8 cellular contexts compared by ENCODE assay signal in genomic region chr17:42311240-42312034, GRCh38. TPM values are rescaled to one million over a fixed set of nuclear protein-coding genes. Genes with fewer than 3 reads are reported as not detected.
DNase-seq lines count a peak whose midpoint lies in the region; ATAC-seq and TF ChIP-seq lines count a peak whose summit lies in the region.

No MANE protein-coding gene starts in this region.

- H3K9me3 Mint-ChIP-seq in activated T-helper 2 cell treated with anti-CD3 and anti-CD28 coated beads, Interferon-gamma antibody, Interleukin-2, Interleukin-4, amounts not matched to agents 10 μg/mL and 5 μg/mL and 100 μg/mL, durations not matched to agents 14 hours and 24 hours and 36 hours, result no peaks in the 10 kb centered on the region

- H2AFZ ChIP-seq in trophoblast cell (ENCODE audit: insufficient read depth, low read length, poor library complexity), result no peak overlapping the region

- H3K79me1 ChIP-seq in trophoblast cell (ENCODE audit: low read length), result no peaks in the 10 kb centered on the region

- no peak overlapping the region for H4K8ac ChIP-seq in trophoblast cell (ENCODE audit: low read depth, low read length)

- peak overlapping the region; percentile 52 for H3K4me3 ChIP-seq in BE2C (ENCODE audit: low read depth, low read length)
- no peak overlapping the region for H3K4me3 ChIP-seq in cardiac muscle cell
- H3K4me3 ChIP-seq in trophoblast cell (ENCODE audit: low read depth, low read length), result no peak overlapping the region

- no peak for TF ChIP-seq CTCF in BE2C (IDR thresholded peaks at IDR 0.05; ENCODE audit: low read depth, low read length)
- no peak for TF ChIP-seq CTCF in cardiac muscle cell (IDR thresholded peaks at IDR 0.05; ENCODE audit: low read depth, low read length)

- H4K12ac ChIP-seq in trophoblast cell (ENCODE audit: low read depth, low read length), result no peak overlapping the region

- no peak overlapping the region for H2BK5ac ChIP-seq in trophoblast cell (ENCODE audit: low read depth, low read length, poor library complexity)

- intact Hi-C loops in activated T-helper 2 cell treated with anti-CD3 and anti-CD28 coated beads, Interferon-gamma antibody, Interleukin-2, Interleukin-4, amounts not matched to agents 10 μg/mL and 5 μg/mL and 100 μg/mL, durations not matched to agents 14 hours and 24 hours and 36 hours (cut with micrococcal nuclease), result loop anchor here (2.0 to 10.0 kb wide), 2 partner anchors 95 to 213 kb away; no protein-coding TSS in a partner anchor

- peaks cover 89% of the 10 kb centered on the region for H3K36me3 Mint-ChIP-seq in activated T-helper 2 cell treated with anti-CD3 and anti-CD28 coated beads, Interferon-gamma antibody, Interleukin-2, Interleukin-4, amounts not matched to agents 10 μg/mL and 5 μg/mL and 100 μg/mL, durations not matched to agents 14 hours and 24 hours and 36 hours (ENCODE audit: low read depth)

- no peak overlapping the region for H3K4ac ChIP-seq in trophoblast cell (ENCODE audit: low read depth, low read length)

- H4K91ac ChIP-seq in trophoblast cell (ENCODE audit: low read depth, low read length), result no peak overlapping the region

- no peak overlapping the region for H3K23ac ChIP-seq in trophoblast cell (ENCODE audit: low read length)

- H3K36me3 ChIP-seq in BE2C (peaks cover 5% of the 10 kb centered on the region), cardiac muscle cell (peaks cover 8% of the 10 kb centered on the region), trophoblast cell (ENCODE audit: control insufficient read depth in 1 of 2, insufficient read depth in 2 of 2, low read length in 2 of 2) (peaks cover 7 to 12% of the 10 kb centered on the region in 2 experiments)

- no peak for TF ChIP-seq RAD21 in Ishikawa (IDR thresholded peaks at IDR 0.05; ENCODE audit: low read depth)

- H3K27me3 Mint-ChIP-seq in activated T-helper 2 cell treated with anti-CD3 and anti-CD28 coated beads, Interferon-gamma antibody, Interleukin-2, Interleukin-4, amounts not matched to agents 10 μg/mL and 5 μg/mL and 100 μg/mL, durations not matched to agents 14 hours and 24 hours and 36 hours (ENCODE audit: low read depth), result no peaks in the 10 kb centered on the region

- WGBS in trophoblast cell (ENCODE audit: extremely low coverage, insufficient coverage, insufficient read length), result no CpG with 5 or more reads among the region's 19 CpGs

- H3K27ac Mint-ChIP-seq in activated T-helper 2 cell treated with anti-CD3 and anti-CD28 coated beads, Interferon-gamma antibody, Interleukin-2, Interleukin-4, amounts not matched to agents 10 μg/mL and 5 μg/mL and 100 μg/mL, durations not matched to agents 14 hours and 24 hours and 36 hours, result peak overlapping the region; percentile 79

- no peak overlapping the region for H3K18ac ChIP-seq in trophoblast cell (ENCODE audit: low read length)

- peak overlapping the region; percentile 41 for H3K4me2 ChIP-seq in trophoblast cell (ENCODE audit: low read length)

- H3K27ac ChIP-seq in cardiac muscle cell (peak overlapping the region; percentile 59), trophoblast cell (ENCODE audit: low read depth, low read length) (peak overlapping the region; percentile 34)

- H3K4me3 Mint-ChIP-seq in activated T-helper 2 cell treated with anti-CD3 and anti-CD28 coated beads, Interferon-gamma antibody, Interleukin-2, Interleukin-4, amounts not matched to agents 10 μg/mL and 5 μg/mL and 100 μg/mL, durations not matched to agents 14 hours and 24 hours and 36 hours (ENCODE audit: low read depth), result peak overlapping the region; percentile 63

- H3K4me1 Mint-ChIP-seq in activated T-helper 2 cell treated with anti-CD3 and anti-CD28 coated beads, Interferon-gamma antibody, Interleukin-2, Interleukin-4, amounts not matched to agents 10 μg/mL and 5 μg/mL and 100 μg/mL, durations not matched to agents 14 hours and 24 hours and 36 hours (ENCODE audit: low read depth), result peaks cover 54% of the 10 kb centered on the region

- no peaks in the 10 kb centered on the region for H3K27me3 ChIP-seq in BE2C
- no peaks in the 10 kb centered on the region for H3K27me3 ChIP-seq in cardiac muscle cell
- H3K27me3 ChIP-seq in trophoblast cell (ENCODE audit: insufficient read depth, low read length), result no peaks in the 10 kb centered on the region

- peaks cover 15% of the 10 kb centered on the region for H3K4me1 ChIP-seq in BE2C
- peaks cover 21% of the 10 kb centered on the region for H3K4me1 ChIP-seq in cardiac muscle cell (ENCODE audit: low read depth)
- peaks cover 11 to 18% of the 10 kb centered on the region in 2 experiments for H3K4me1 ChIP-seq in trophoblast cell (ENCODE audit: control insufficient read depth in 1 of 2, insufficient read depth in 2 of 2, low read length in 2 of 2)

- H3K9me3 ChIP-seq in BE2C, result no peaks in the 10 kb centered on the region
- H3K9me3 ChIP-seq in cardiac muscle cell (ENCODE audit: low read depth), result no peaks in the 10 kb centered on the region
- H3K9me3 ChIP-seq in trophoblast cell (ENCODE audit: insufficient read depth, low read depth, low read length), result peaks cover 2% of the 10 kb centered on the region

- no peak overlapping the region for H3K9ac ChIP-seq in trophoblast cell (ENCODE audit: low read length)

- H2AK5ac ChIP-seq in trophoblast cell (ENCODE audit: low read length), result no peak overlapping the region

- TF ChIP-seq EP300 in Ishikawa (IDR thresholded peaks at IDR 0.05; ENCODE audit: borderline replicate concordance), result no peak

- H3K79me2 ChIP-seq in trophoblast cell (ENCODE audit: control insufficient read depth, insufficient read depth, low read length, poor library complexity), result no peaks in the 10 kb centered on the region

- no peak for ATAC-seq in GM21360 (IDR thresholded peaks at IDR 0.05; ENCODE audit: unreplicated experiment)

- DNase-seq in BE2C, result peak; percentile 96
- DNase-seq in activated T-helper 2 cell treated with anti-CD3 and anti-CD28 coated beads, Interferon-gamma antibody, Interleukin-2, Interleukin-4, amounts not matched to agents 10 μg/mL and 5 μg/mL and 100 μg/mL, durations not matched to agents 14 hours and 24 hours and 36 hours (ENCODE audit: low spot score), result no peak
- DNase-seq in cardiac muscle cell (ENCODE audit: low read depth in 1 of 2, low spot score in 1 of 2), result peak; percentile 57 to 98
- peak; percentile 73 to 81 for DNase-seq in trophoblast cell
- no peak for DNase-seq in DMS114 treated with DMSO at 0.1 percent for 48 hours (lab: John Stamatoyannopoulos, UW; ENCODE audit: unreplicated experiment)
- no peak for DNase-seq in stimulated activated CD4-positive, alpha-beta T cell treated with anti-CD3 and anti-CD28 coated beads, Interleukin-4, amount 100 ng/mL, for 1 hour

- no peak overlapping the region for H3K14ac ChIP-seq in trophoblast cell (ENCODE audit: low read length)

- H2BK12ac ChIP-seq in trophoblast cell (ENCODE audit: low read length), result no peak overlapping the region

- no peak overlapping the region for H2BK120ac ChIP-seq in trophoblast cell (ENCODE audit: insufficient read depth, low read length, poor library complexity)

TF ChIP-seq in Ishikawa, 13 proteins besides CTCF, POLR2A, EP300 and RAD21:
- peak; percentile 75; the same call in 1 of the 2 replicates for TF ChIP-seq CEBPB (IDR thresholded peaks at IDR 0.05)
- no peak for TF ChIP-seq ZBTB7A (IDR thresholded peaks at IDR 0.05; ENCODE audit: low read depth)
- TF ChIP-seq CREB1 (IDR thresholded peaks at IDR 0.05; ENCODE audit: low read depth), result no peak

RNA-seq across cellular contexts. Expression of gene STAT5A, which starts 23.1 kb away (rescaled TPM):
- 11.8 TPM for polyA plus RNA-seq in BE2C (2012; ENCODE audit: insufficient read depth, insufficient read length, low read depth)
- 288 and 302 TPM in 2 replicates for total RNA-seq in activated T-helper 2 cell treated with anti-CD3 and anti-CD28 coated beads, Interferon-gamma antibody, Interleukin-2, Interleukin-4, amounts not matched to agents 10 μg/mL and 5 μg/mL and 100 μg/mL, durations not matched to agents 14 hours and 24 hours and 36 hours
- total RNA-seq in cardiac muscle cell, result 6.8 and 12.2 TPM in 2 replicates
- 8.2 and 9.7 TPM in 2 replicates for polyA plus RNA-seq in cardiac muscle cell
- 0.60 and 0.82 TPM in 2 replicates for polyA plus RNA-seq in trophoblast cell (2013)

RNA-seq across cellular contexts. Expression of gene STAT5B, which starts 35.2 kb away (rescaled TPM):
- polyA plus RNA-seq in BE2C (2012; ENCODE audit: insufficient read depth, insufficient read length, low read depth), result 19.0 TPM
- 162 and 164 TPM in 2 replicates for total RNA-seq in activated T-helper 2 cell treated with anti-CD3 and anti-CD28 coated beads, Interferon-gamma antibody, Interleukin-2, Interleukin-4, amounts not matched to agents 10 μg/mL and 5 μg/mL and 100 μg/mL, durations not matched to agents 14 hours and 24 hours and 36 hours
- total RNA-seq in cardiac muscle cell, result 35.8 and 62.4 TPM in 2 replicates
- polyA plus RNA-seq in cardiac muscle cell, result 26.8 and 45.1 TPM in 2 replicates
- polyA plus RNA-seq in trophoblast cell (2013), result 16.0 and 18.3 TPM in 2 replicates

Comparison
In these comparisons a context has a peak if more than half of its experiments do, and no peak if none do; other contexts are left out.
1. DNase-seq: peak in BE2C (single experiment), cardiac muscle cell (2 of 2) and trophoblast cell (2 of 2); none in activated T-helper 2 cell treated with anti-CD3 and anti-CD28 coated beads, Interferon-gamma antibody, Interleukin-2, Interleukin-4, amounts not matched to agents 10 μg/mL and 5 μg/mL and 100 μg/mL, durations not matched to agents 14 hours and 24 hours and 36 hours (single experiment), DMS114 treated with DMSO at 0.1 percent for 48 hours (single experiment) and stimulated activated CD4-positive, alpha-beta T cell treated with anti-CD3 and anti-CD28 coated beads, Interleukin-4, amount 100 ng/mL, for 1 hour (single experiment).
2. RNA of gene STAT5A, which starts 23.1 kb away (total RNA-seq): 288 to 302 TPM in activated T-helper 2 cell treated with anti-CD3 and anti-CD28 coated beads, Interferon-gamma antibody, Interleukin-2, Interleukin-4, amounts not matched to agents 10 μg/mL and 5 μg/mL and 100 μg/mL, durations not matched to agents 14 hours and 24 hours and 36 hours; 6.8 to 12.2 TPM in cardiac muscle cell; every median in the first group is over 10 times any median in the second.